27 cellular contexts compared by ENCODE assay signal in genomic region chr17:2283302-2283701, GRCh38. TPM values are rescaled to one million over a fixed set of nuclear protein-coding genes. Genes with fewer than 3 reads are reported as not detected.
DNase-seq lines count a peak whose midpoint lies in the region; ATAC-seq and TF ChIP-seq lines count a peak whose summit lies in the region.
"Had no signal": no experiment of that assay in that cellular context is flagged by ENCODE, and none has a peak within 500 bp of the region (broad histone marks: within the 10 kb centered on the region; RNA-seq: fewer than 3 reads in every experiment).

No MANE protein-coding gene starts in this region.

- H3K4me3 ChIP-seq in A673 (ENCODE audit: low read depth, low read length, poor library complexity, severe bottlenecking) (no peak overlapping the region), IMR-90 (ENCODE audit: insufficient read depth, low read depth, low read length) (no peak overlapping the region), adipocyte (ENCODE audit: low read length) (no peak overlapping the region), neutrophil (ENCODE audit: low read depth in 1 of 2, low read length in 1 of 2) (no peak overlapping the region)
- H3K4me3 ChIP-seq: body of pancreas, dorsolateral prefrontal cortex, HAP-1, left ventricle myocardium inferior, SJSA1, skin epidermis, thyroid gland had no signal

- H3K27ac ChIP-seq in A673 (ENCODE audit: low read depth, low read length, poor library complexity, severe bottlenecking) = peak overlapping the region; percentile 19
- no peak overlapping the region for H3K27ac ChIP-seq in IMR-90 (ENCODE audit: insufficient read depth, low read length)
- H3K27ac ChIP-seq in neutrophil = peak overlapping the region; percentile 12
- H3K27ac ChIP-seq: body of pancreas, left ventricle myocardium inferior, SJSA1, skin epidermis, thyroid gland had no signal

- H2BK15ac ChIP-seq in IMR-90 (ENCODE audit: low read depth, low read length) = no peak overlapping the region

- dilution Hi-C loops in IMR-90 (cut with HindIII; ENCODE audit: low sequenced_read_pairs, unreplicated experiment) = no loop called here

- DNase-seq in A673 (ENCODE audit: low spot score) (no peak), IMR-90 (peak; percentile 11), adipocyte (ENCODE audit: low read depth) (no peak), epidermal melanocyte (ENCODE audit: insufficient read length, low spot score) (no peak), left lobe of liver (ENCODE audit: low spot score) (no peak), NCI-H510A treated with DMSO at 0.1 percent for 48 hours (lab: John Stamatoyannopoulos, UW) (no peak), NCI-H345 (lab: John Stamatoyannopoulos, UW) (no peak)
- DNase-seq: ACHN; activated CD4-positive, CD25-positive, alpha-beta regulatory T cell treated with anti-CD3 and anti-CD28 coated beads, Interleukin-2, amount 50 U/mL, for 72 hours; activated gamma-delta T cell; activated T-cell treated with anti-CD3 and anti-CD28 coated beads, Interleukin-2, amount 50 U/mL, for 1 hour; body of pancreas; DMS53; dorsolateral prefrontal cortex; KG1; left ventricle myocardium inferior; MM.1S; NCI-H1436 treated with DMSO at 0.1 percent for 48 hours; NCI-H524; nucleus accumbens; stimulated activated CD8-positive, alpha-beta memory T cell treated with anti-CD3 and anti-CD28 coated beads, Interleukin-4, amount 100 ng/mL, for 48 hours; stimulated activated naive CD8-positive, alpha-beta T cell treated with anti-CD3 and anti-CD28 coated beads, Interleukin-15, amount 100 ng/mL, for 72 hours; thyroid gland had no signal

- H3K9me1 ChIP-seq in IMR-90 (ENCODE audit: insufficient read depth, low read length) = no peaks in the 10 kb centered on the region

- H4K8ac ChIP-seq in IMR-90 (ENCODE audit: low read depth in 2 of 2, low read length in 2 of 2) = no peak overlapping the region

- POLR2A ChIA-PET in A673 (lab: Charles Lee; ENCODE audit: low non-redundant PET) = no interaction called here
- POLR2A ChIA-PET in IMR-90 (lab: Charles Lee; ENCODE audit: unreplicated experiment) = no interaction called here

- no peak overlapping the region for H2BK5ac ChIP-seq in IMR-90 (ENCODE audit: low read depth, low read length, poor library complexity, severe bottlenecking)

- H2AK5ac ChIP-seq in IMR-90 (ENCODE audit: low read depth, low read length) = no peak overlapping the region

- H3K4ac ChIP-seq in IMR-90 (ENCODE audit: low read depth, low read length) = peak overlapping the region; percentile 31; the same call in 1 of the 2 replicates

- H3K4me1 ChIP-seq in A673 (ENCODE audit: insufficient read depth, low read length, poor library complexity, severe bottlenecking) = no peaks in the 10 kb centered on the region
- peaks cover 7% of the 10 kb centered on the region for H3K4me1 ChIP-seq in IMR-90 (ENCODE audit: control insufficient read depth, insufficient read depth, low read length)
- H3K4me1 ChIP-seq in adipocyte (ENCODE audit: control insufficient read depth, insufficient read depth, low read length) = peaks cover 7% of the 10 kb centered on the region
- H3K4me1 ChIP-seq in neutrophil (ENCODE audit: control insufficient read depth in 1 of 2, insufficient read depth in 1 of 2, low read depth in 1 of 2, low read length in 1 of 2) = peaks cover 15 to 19% of the 10 kb centered on the region in 2 experiments
- H3K4me1 ChIP-seq: body of pancreas, HAP-1, SJSA1 had no signal

- in situ Hi-C loops in IMR-90 (cut with MboI; ENCODE audit: low sequenced_read_pairs) = loop anchor here (10.0 kb wide), 1 partner anchor 379 kb away; no protein-coding TSS in a partner anchor

- ATAC-seq in IMR-90 (ENCODE audit: low read depth) (peak; percentile 28; the same call in 1 of the 2 replicates), left lobe of liver (no peak)
- ATAC-seq: body of pancreas; stimulated activated naive CD8-positive, alpha-beta T cell treated with anti-CD3 and anti-CD28 coated beads, Interleukin-15, amount 100 ng/mL, for 72 hours had no signal

- 0% methylated on average over 1 of the region's 7 CpGs; no CpG with 5 or more reads in 1 of the 2 experiments for WGBS in IMR-90 (ENCODE audit: extremely low coverage in 2 of 2, insufficient read length in 1 of 2), 2 experiments

- H4K5ac ChIP-seq in IMR-90 (ENCODE audit: low read depth, low read length) = no peak overlapping the region

- H3K79me1 ChIP-seq in IMR-90 (ENCODE audit: low read depth in 1 of 2, low read length in 2 of 2) = peaks cover 15 to 21% of the 10 kb centered on the region in 2 experiments

- H2AFZ ChIP-seq in IMR-90 (replicated peaks; ENCODE audit: low read length, poor library complexity) = no peak overlapping the region

- no peak overlapping the region for H2BK120ac ChIP-seq in IMR-90 (ENCODE audit: low read depth, low read length)

- no peaks in the 10 kb centered on the region for H3K27me3 ChIP-seq in A673 (replicated peaks; ENCODE audit: insufficient read depth, low read depth, low read length, poor library complexity)
- no peaks in the 10 kb centered on the region for H3K27me3 ChIP-seq in IMR-90 (ENCODE audit: control insufficient read depth, insufficient read depth, low read length)
- no peaks in the 10 kb centered on the region for H3K27me3 ChIP-seq in adipocyte (replicated peaks; ENCODE audit: control insufficient read depth, insufficient read depth, low read length)
- H3K27me3 ChIP-seq in neutrophil = no peaks in the 10 kb centered on the region
- H3K27me3 ChIP-seq: body of pancreas, dorsolateral prefrontal cortex, SJSA1, thyroid gland had no signal

- no peak overlapping the region for H3K4me2 ChIP-seq in IMR-90 (ENCODE audit: low read depth, low read length)

- CTCF ChIA-PET in A673 (lab: Charles Lee) (no interaction called here), IMR-90 (lab: Yijun Ruan, JAX) (interaction anchor here (1.0 to 1.7 kb wide), 4 partner anchors 11 to 229 kb away, joined by 3 to 4 read pairs (median 4); no protein-coding TSS in a partner anchor)

- BruUV-seq in A673 (replicated peaks; lab: Mats Ljungman, UMichigan) (no TSS peak), IMR-90 (replicated peaks; lab: Mats Ljungman, UMichigan) (no TSS peak)

- intact Hi-C loops in A673 (cut with micrococcal nuclease; ENCODE audit: unreplicated experiment) = no loop called here
- intact Hi-C loops in IMR-90 (cut with micrococcal nuclease) = loop anchor here (2.0 kb wide), 1 partner anchor 39 kb away; no protein-coding TSS in a partner anchor

- no peak overlapping the region for H3K56ac ChIP-seq in IMR-90 (ENCODE audit: extremely low read depth, insufficient read depth, low read length)

- no peak overlapping the region for H3K9ac ChIP-seq in IMR-90 (ENCODE audit: low read depth, low read length)
- peak overlapping the region; percentile 24 for H3K9ac ChIP-seq in adipocyte (ENCODE audit: low read length)

- no peak for TF ChIP-seq POLR2A in IMR-90 (IDR thresholded peaks at IDR 0.05; ENCODE audit: low read depth, low read length)

- H3K36me3 ChIP-seq in A673 (ENCODE audit: insufficient read depth, low read length, poor library complexity, severe bottlenecking) (peaks cover 73% of the 10 kb centered on the region), IMR-90 (ENCODE audit: control insufficient read depth, insufficient read depth, low read length) (peaks cover 30% of the 10 kb centered on the region), adipocyte (ENCODE audit: control insufficient read depth, insufficient read depth, low read length, severe bottlenecking) (peaks cover 51% of the 10 kb centered on the region), neutrophil (peaks cover 70% of the 10 kb centered on the region)

- no peak overlapping the region for H3K18ac ChIP-seq in IMR-90 (ENCODE audit: low read depth, low read length)

- H3K14ac ChIP-seq in IMR-90 (replicated peaks; ENCODE audit: low read depth, low read length) = no peak overlapping the region

- H4K91ac ChIP-seq in IMR-90 (ENCODE audit: insufficient read depth, low read depth, low read length) = no peak overlapping the region

- TF ChIP-seq CTCF in A673 (conservative IDR thresholded peaks at IDR 0.05; ENCODE audit: low read depth, low read length) = no peak
- TF ChIP-seq CTCF in IMR-90 (conservative IDR thresholded peaks at IDR 0.05; ENCODE audit: low read depth, low read length) = no peak
- TF ChIP-seq CTCF in neutrophil (IDR thresholded peaks at IDR 0.05) = no peak

- H2AK9ac ChIP-seq in IMR-90 (replicated peaks; ENCODE audit: low read depth, low read length, poor library complexity) = no peak overlapping the region

- H3K9me3 ChIP-seq in A673 (ENCODE audit: low read depth, low read length, poor library complexity, severe bottlenecking) = no peaks in the 10 kb centered on the region
- no peaks in the 10 kb centered on the region for H3K9me3 ChIP-seq in IMR-90 (ENCODE audit: control insufficient read depth, insufficient read depth, low read length)
- H3K9me3 ChIP-seq in adipocyte (ENCODE audit: control insufficient read depth, low read length) = no peaks in the 10 kb centered on the region
- H3K9me3 ChIP-seq in neutrophil = no peaks in the 10 kb centered on the region
- H3K9me3 ChIP-seq: body of pancreas, HAP-1, left ventricle myocardium inferior, SJSA1, thyroid gland had no signal

- H3K23ac ChIP-seq in IMR-90 (ENCODE audit: low read depth, low read length) = no peak overlapping the region

- no peaks in the 10 kb centered on the region; the same call in 1 of the 2 replicates for H4K20me1 ChIP-seq in IMR-90 (ENCODE audit: insufficient read depth, low read length)

- TF ChIP-seq RAD21 in IMR-90 (IDR thresholded peaks at IDR 0.05; ENCODE audit: low read length) = no peak

- H2BK20ac ChIP-seq in IMR-90 (ENCODE audit: low read depth, low read length) = no peak overlapping the region

RNA-seq across cellular contexts. Expression of gene SMG6, which starts 20.3 kb away (rescaled TPM):
- 36.1 and 38.4 TPM in 2 replicates for total RNA-seq in A673 (2021)
- total RNA-seq in IMR-90 (2012; rRNA removed) = 16.3 and 18.9 TPM in 2 replicates
- 23.5 and 30.3 TPM in 2 replicates for polyA plus RNA-seq in IMR-90 (2012; rRNA removed)
- polyA plus RNA-seq in IMR-90 (2012; cell fraction: cytosol; rRNA removed) = 17.7 and 31.5 TPM in 2 replicates
- polyA plus RNA-seq in IMR-90 (2012; cell fraction: nucleus; rRNA removed; ENCODE audit: low replicate concordance) = 32.6 and 45.9 TPM in 2 replicates
- 10.3 TPM for total RNA-seq in left lobe of liver

RNA-seq across cellular contexts. Expression of gene SRR, which starts 20.4 kb away (rescaled TPM):
- total RNA-seq in A673 (2021) = 37.9 and 51.0 TPM in 2 replicates
- total RNA-seq in IMR-90 (2012; rRNA removed) = 38.0 and 52.7 TPM in 2 replicates
- 13.1 and 14.5 TPM in 2 replicates for polyA plus RNA-seq in IMR-90 (2012; rRNA removed)
- 11.2 and 12.0 TPM in 2 replicates for polyA plus RNA-seq in IMR-90 (2012; cell fraction: cytosol; rRNA removed)
- 2.8 and 8.8 TPM in 2 replicates for polyA plus RNA-seq in IMR-90 (2012; cell fraction: nucleus; rRNA removed; ENCODE audit: low replicate concordance)
- total RNA-seq in left lobe of liver = 5.1 TPM

RNA-seq across cellular contexts. Expression of gene TSR1, which starts 53.0 kb away (rescaled TPM):
- total RNA-seq in A673 (2021) (78.9 and 91.0 TPM in 2 replicates), IMR-90 (2012; rRNA removed) (72.6 and 79.2 TPM in 2 replicates), left lobe of liver (8.7 TPM)
- 21.0 and 22.6 TPM in 2 replicates for polyA plus RNA-seq in IMR-90 (2012; rRNA removed)
- 7.4 and 11.3 TPM in 2 replicates for polyA plus RNA-seq in IMR-90 (2012; cell fraction: cytosol; rRNA removed)
- 17.2 and 31.2 TPM in 2 replicates for polyA plus RNA-seq in IMR-90 (2012; cell fraction: nucleus; rRNA removed; ENCODE audit: low replicate concordance)

RNA-seq across cellular contexts. Expression of gene SGSM2, which starts 54.0 kb away (rescaled TPM):
- total RNA-seq in A673 (2021) = 81.2 and 95.0 TPM in 2 replicates
- total RNA-seq in IMR-90 (2012; rRNA removed) = 12.2 and 13.6 TPM in 2 replicates
- 79.6 and 81.2 TPM in 2 replicates for polyA plus RNA-seq in IMR-90 (2012; rRNA removed)
- polyA plus RNA-seq in IMR-90 (2012; cell fraction: cytosol; rRNA removed) = 30.9 and 35.6 TPM in 2 replicates
- 390 and 704 TPM in 2 replicates for polyA plus RNA-seq in IMR-90 (2012; cell fraction: nucleus; rRNA removed; ENCODE audit: low replicate concordance)
- 18.7 TPM for total RNA-seq in left lobe of liver
